ENCODE assay signal across 9 cellular contexts in the genomic region with DNA sequence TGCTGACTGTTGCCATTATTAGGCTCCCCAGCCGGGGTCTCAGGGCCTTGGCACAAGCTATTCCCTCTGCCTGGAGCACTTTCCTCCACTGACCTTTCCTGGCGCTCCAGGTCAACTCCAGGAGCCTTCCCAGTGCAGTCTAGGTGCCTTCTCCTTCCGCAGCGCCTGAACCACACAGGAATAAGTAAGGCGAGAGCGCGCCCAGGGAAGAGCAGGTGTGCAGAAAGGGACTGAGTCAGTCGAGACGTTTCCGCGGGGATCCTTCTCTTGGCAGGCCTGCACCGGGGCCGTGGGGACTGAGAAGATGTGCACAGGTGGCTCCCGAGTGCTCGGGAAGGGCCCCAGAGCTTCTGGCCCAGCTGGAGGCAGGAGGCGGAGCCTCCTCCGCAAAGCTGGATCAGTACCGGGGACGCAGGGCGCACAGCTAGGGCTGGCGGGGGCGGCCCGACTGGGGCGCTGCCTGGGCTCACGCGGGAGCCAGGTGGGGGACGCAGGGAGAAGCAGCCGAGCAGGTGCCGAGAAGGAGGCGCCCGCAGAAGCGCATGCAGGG. TPM values are rescaled to one million over a fixed set of nuclear protein-coding genes. Genes with fewer than 3 reads are reported as not detected.
DNase-seq lines count a peak whose midpoint lies in the region; ATAC-seq and TF ChIP-seq lines count a peak whose summit lies in the region.
"Had no signal": no experiment of that assay in that cellular context is flagged by ENCODE, and none has a peak within 500 bp of the region (broad histone marks: within the 10 kb centered on the region; RNA-seq: fewer than 3 reads in every experiment).

No MANE protein-coding gene starts in this region.

- DNase-seq in T-cell, result peak in 20 of 34 experiments; percentile 2 to 37 (median 14)
- DNase-seq in endodermal cell, result peak; percentile 80
- DNase-seq in neural crest cell (ENCODE audit: low read depth, low spot score), result no peak
- DNase-seq in dedifferentiated amniotic fluid mesenchymal stem cell (ENCODE audit: extremely low spot score), result no peak
- DNase-seq in MG63, result no peak

- H3K36me3 ChIP-seq in endodermal cell (ENCODE audit: control insufficient read depth, insufficient read depth, low read length) (peaks cover 19% of the 10 kb centered on the region), MG63 (peaks cover 12% of the 10 kb centered on the region)

- no peak overlapping the region for H3K27ac Mint-ChIP-seq in T-cell
- H3K27ac Mint-ChIP-seq in endodermal cell, result no peak overlapping the region
- no peak overlapping the region for H3K27ac Mint-ChIP-seq in neural crest cell (ENCODE audit: unreplicated experiment)

- H3K4me1 ChIP-seq in endodermal cell (ENCODE audit: control insufficient read depth, insufficient read depth, low read length), result no peaks in the 10 kb centered on the region

- ATAC-seq in HG02885 (IDR thresholded peaks at IDR 0.05; ENCODE audit: poor library complexity, unreplicated experiment) (peak; percentile 28), T-cell (replicated peaks in 1 of 4) (peak; percentile 17 to 34 (median 24)), GM18867 (IDR thresholded peaks at IDR 0.05; ENCODE audit: unreplicated experiment) (no peak)

- peaks cover 6% of the 10 kb centered on the region for H3K36me3 Mint-ChIP-seq in T-cell
- peaks cover 21% of the 10 kb centered on the region for H3K36me3 Mint-ChIP-seq in endodermal cell (ENCODE audit: low read depth)
- peaks cover 5% of the 10 kb centered on the region for H3K36me3 Mint-ChIP-seq in neural crest cell (ENCODE audit: low read depth)

- TF ChIP-seq CTCF in endodermal cell (conservative IDR thresholded peaks at IDR 0.05) (no peak), neural crest cell (conservative IDR thresholded peaks at IDR 0.05) (no peak)

- POLR2A ChIA-PET in T-cell (lab: Charles Lee), result no interaction called here

- H3K4me3 ChIP-seq in GM08714 (ENCODE audit: low read length) (peak overlapping the region; percentile 58; the same call in 1 of the 2 replicates), endodermal cell (ENCODE audit: low read length) (no peak overlapping the region), MG63 (no peak overlapping the region; the same call in 1 of the 2 replicates)

- H3K27me3 Mint-ChIP-seq in T-cell (peaks cover 15 to 21% of the 10 kb centered on the region in 2 donors), endodermal cell (ENCODE audit: insufficient read depth) (peaks cover 51% of the 10 kb centered on the region), neural crest cell (ENCODE audit: low read depth) (peaks cover 49% of the 10 kb centered on the region)

- H3K9me3 ChIP-seq in endodermal cell (ENCODE audit: control insufficient read depth, low read length) (no peaks in the 10 kb centered on the region), MG63 (no peaks in the 10 kb centered on the region)

- H3K27ac ChIP-seq in endodermal cell (ENCODE audit: low read depth, low read length), result no peak overlapping the region

- no peak overlapping the region for H3K9ac ChIP-seq in endodermal cell (ENCODE audit: extremely low read depth, low read length, poor library complexity, severe bottlenecking)

- H3K4me1 Mint-ChIP-seq in T-cell (peaks cover 4 to 10% (median 6%) of the 10 kb centered on the region in 3 donors), endodermal cell (no peaks in the 10 kb centered on the region), neural crest cell (no peaks in the 10 kb centered on the region)

- H3K9me3 Mint-ChIP-seq in T-cell, result no peaks in the 10 kb centered on the region
- no peaks in the 10 kb centered on the region for H3K9me3 Mint-ChIP-seq in endodermal cell
- H3K9me3 Mint-ChIP-seq in neural crest cell, result no peaks in the 10 kb centered on the region

- H3K27me3 ChIP-seq in endodermal cell (ENCODE audit: control insufficient read depth, insufficient read depth, low read length, poor library complexity, severe bottlenecking) (peaks cover 55% of the 10 kb centered on the region), MG63 (no peaks in the 10 kb centered on the region)

- 21 to 36% methylated on average over 10 to 32 of the region's 32 CpGs for WGBS in endodermal cell (ENCODE audit: insufficient coverage in 1 of 2, insufficient read length in 1 of 2), 2 experiments

- CTCF ChIA-PET in T-cell (lab: Charles Lee), result no interaction called here

- H3K4me3 Mint-ChIP-seq in T-cell (peak overlapping the region; percentile 62 to 79 (median 74)), endodermal cell (peak overlapping the region; percentile 45), neural crest cell (peak overlapping the region; percentile 75)

RNA-seq across cellular contexts. Expression of gene BMP8A, which starts 0.8 kb away (rescaled TPM):
- total RNA-seq in T-cell (under 1 TPM in 1 of 5 donors, not detected in 4; 0.38 TPM), endodermal cell (under 1 TPM; 0.66 to 0.75 TPM), neural crest cell (0.19 TPM in 1 of 2 replicates, not detected in the other)
- 0.18 TPM for polyA plus RNA-seq in endodermal cell (2013, experiment 1 of 2)
- not detected for polyA plus RNA-seq in endodermal cell (2013, experiment 2 of 2)
- not detected in 2 replicates for total RNA-seq in MG63 (2014; rRNA removed; shearing (Covaris generic); ENCODE audit: low replicate concordance)
- total RNA-seq: HT1080 had no signal

Comparison
In these comparisons a context has a peak if more than half of its experiments do, and no peak if none do; other contexts are left out.
1. DNase-seq: peak in T-cell (20 of 34) and endodermal cell (single experiment); none in neural crest cell (single experiment), dedifferentiated amniotic fluid mesenchymal stem cell (single experiment) and MG63 (single experiment).
2. Peak in every context shown above with its lines, with median percentiles within 50 percentile points of each other: H3K4me3 Mint-ChIP-seq.